ENCODE assay signal across 8 cellular contexts in the genomic region with DNA sequence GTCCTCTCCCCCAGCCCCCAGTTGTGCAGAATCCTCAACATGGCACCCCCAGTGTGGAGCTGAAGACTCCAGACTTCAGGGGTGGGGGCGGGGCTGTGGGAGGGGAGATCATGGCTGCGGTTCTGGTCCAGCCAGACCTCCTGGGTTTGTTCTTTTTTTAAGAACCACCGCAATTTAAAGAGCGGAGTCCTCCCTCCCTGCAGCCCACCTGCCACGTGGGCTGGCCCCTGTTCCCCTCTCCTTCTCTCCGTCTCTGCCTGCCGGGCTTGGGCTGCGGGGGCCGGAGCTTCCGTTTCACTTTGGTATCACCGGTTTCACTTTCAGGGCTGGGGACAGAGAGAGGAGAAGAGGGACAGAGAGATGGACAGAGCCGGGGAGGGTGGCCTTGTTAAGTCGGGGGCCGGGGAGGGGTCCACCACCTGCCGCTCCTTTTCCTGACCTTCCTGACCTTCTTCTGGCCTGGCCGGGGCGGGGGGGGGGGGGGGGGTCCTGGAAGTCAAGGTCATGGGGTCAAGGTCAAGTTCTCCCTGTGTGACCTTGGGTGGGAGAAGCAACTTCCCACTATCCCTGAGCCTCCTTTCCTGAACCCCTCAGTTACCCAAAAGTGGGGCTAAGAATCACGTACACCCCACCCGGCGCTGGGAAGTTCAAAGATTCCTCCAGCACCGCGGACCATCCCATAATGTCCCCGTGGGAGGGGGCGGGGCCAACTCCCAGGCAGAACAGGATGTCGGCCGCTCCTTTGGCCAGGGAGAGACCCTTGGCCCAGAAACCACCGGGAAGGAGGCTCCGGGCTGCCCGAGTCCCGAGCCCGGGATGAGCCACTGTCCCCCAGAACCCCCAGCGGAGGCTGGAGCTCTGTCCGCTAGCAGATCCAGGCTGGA. TPM values are rescaled to one million over a fixed set of nuclear protein-coding genes. Genes with fewer than 3 reads are reported as not detected.
DNase-seq lines count a peak whose midpoint lies in the region; ATAC-seq and TF ChIP-seq lines count a peak whose summit lies in the region.

No MANE protein-coding gene starts in this region.

- H3K4me3 ChIP-seq in heart right ventricle (peak overlapping the region; percentile 18 to 65 (median 59)), skeletal muscle tissue (ENCODE audit: low read length in 3 of 3) (peak overlapping the region; percentile 66 to 78 (median 66))

- POLR2A ChIA-PET in CD4-positive, alpha-beta T cell (lab: Charles Lee) = interaction anchor here (0.6 to 2.7 kb wide), 8 partner anchors 11 to 315 kb away, joined by 3 to 16 read pairs (median 4); partner anchors contain the start of genes EEF2, MRPL54 and ZBTB7A

- peak overlapping the region; percentile 50 to 84 (median 72) for H3K9ac ChIP-seq in skeletal muscle tissue (ENCODE audit: low read depth in 1 of 3, low read length in 3 of 3)

- 20 to 21% methylated on average over 31 to 33 of the region's 33 CpGs for WGBS in heart right ventricle, 2 donors

- H3K27me3 ChIP-seq in CD4-positive, alpha-beta T cell (ENCODE audit: control insufficient read depth, insufficient read depth, low read length) = no peaks in the 10 kb centered on the region
- H3K27me3 ChIP-seq in heart right ventricle (no peaks in the 10 kb centered on the region), skeletal muscle tissue (ENCODE audit: control insufficient read depth in 3 of 3, insufficient read depth in 3 of 3, low read length in 3 of 3) (no peaks in the 10 kb centered on the region)

- H3K4me3 Mint-ChIP-seq in CD4-positive, alpha-beta T cell = peak overlapping the region; percentile 88
- H3K4me3 Mint-ChIP-seq in activated T-cell treated with anti-CD3 and anti-CD28 coated beads, Interleukin-2, amount 50 U/mL, for 4 hours = peak overlapping the region; percentile 71

- no peak for TF ChIP-seq CTCF in CD4-positive, alpha-beta T cell (IDR thresholded peaks at IDR 0.05)
- TF ChIP-seq CTCF in heart right ventricle (IDR thresholded peaks at IDR 0.05) = no peak

- H3K27me3 Mint-ChIP-seq in CD4-positive, alpha-beta T cell = no peaks in the 10 kb centered on the region
- no peaks in the 10 kb centered on the region for H3K27me3 Mint-ChIP-seq in activated T-cell treated with anti-CD3 and anti-CD28 coated beads, Interleukin-2, amount 50 U/mL, for 4 hours (ENCODE audit: low read depth)

- H3K36me3 Mint-ChIP-seq in CD4-positive, alpha-beta T cell (ENCODE audit: low read depth) = no peaks in the 10 kb centered on the region
- H3K36me3 Mint-ChIP-seq in activated T-cell treated with anti-CD3 and anti-CD28 coated beads, Interleukin-2, amount 50 U/mL, for 4 hours (ENCODE audit: insufficient read depth) = no peaks in the 10 kb centered on the region

- H3K36me3 ChIP-seq in KOPT-K1 (ENCODE audit: insufficient read depth, low read length) (no peaks in the 10 kb centered on the region), heart right ventricle (no peaks in the 10 kb centered on the region), skeletal muscle tissue (ENCODE audit: control insufficient read depth in 3 of 3, insufficient read depth in 3 of 3, low read length in 3 of 3) (no peaks in the 10 kb centered on the region)

- H3K27ac Mint-ChIP-seq in CD4-positive, alpha-beta T cell = peak overlapping the region; percentile 83

- peak overlapping the region; percentile 59 for H3K27ac ChIP-seq in CD4-positive, alpha-beta T cell (ENCODE audit: low read depth, low read length)
- H3K27ac ChIP-seq in KOPT-K1 (ENCODE audit: low read depth, low read length, poor library complexity, severe bottlenecking) (peak overlapping the region; percentile 80), heart right ventricle (peak overlapping the region; percentile 73 to 95 (median 90)), skeletal muscle tissue (ENCODE audit: low read depth, low read length) (peak overlapping the region; percentile 58)

- peaks cover 9 to 34% (median 18%) of the 10 kb centered on the region in 9 donors for H3K4me1 ChIP-seq in heart right ventricle
- peaks cover 3 to 10% (median 8%) of the 10 kb centered on the region in 3 donors for H3K4me1 ChIP-seq in skeletal muscle tissue (ENCODE audit: control insufficient read depth in 3 of 3, insufficient read depth in 3 of 3, low read length in 3 of 3)

- peaks cover 31% of the 10 kb centered on the region for H3K4me1 Mint-ChIP-seq in CD4-positive, alpha-beta T cell (ENCODE audit: low read depth)
- H3K4me1 Mint-ChIP-seq in activated T-cell treated with anti-CD3 and anti-CD28 coated beads, Interleukin-2, amount 50 U/mL, for 4 hours (ENCODE audit: low read depth) = peaks cover 32% of the 10 kb centered on the region

- CTCF ChIA-PET in CD4-positive, alpha-beta T cell (lab: Charles Lee) = interaction anchor here (1.5 kb wide), 1 partner anchor 62 kb away, joined by 6 read pairs; no protein-coding TSS in a partner anchor

- peak in 4 of 10 experiments; percentile 35 to 64 (median 41) for DNase-seq in CD4-positive, alpha-beta T cell
- DNase-seq in activated T-cell treated with anti-CD3 and anti-CD28 coated beads, Interleukin-2, amount 50 U/mL, for 4 hours = peak; percentile 55
- DNase-seq in heart right ventricle (peak; percentile 84 to 88), kidney tubule cell (ENCODE audit: low spot score) (no peak), NCI-H1694 (lab: John Stamatoyannopoulos, UW) (no peak)

- intact Hi-C loops in CD4-positive, alpha-beta T cell (cut with DNase I, micrococcal nuclease) = no loop called here
- intact Hi-C loops in heart right ventricle (cut with DNase I) = loop anchor here in 2 of 10 donors (5.0 kb wide), 2 partner anchors 34 to 44 kb away; partner anchors contain the start of gene MAP2K2 (in 1 of the 2)

- no peaks in the 10 kb centered on the region for H3K9me3 Mint-ChIP-seq in CD4-positive, alpha-beta T cell
- H3K9me3 Mint-ChIP-seq in activated T-cell treated with anti-CD3 and anti-CD28 coated beads, Interleukin-2, amount 50 U/mL, for 4 hours = no peaks in the 10 kb centered on the region

- peak; percentile 80 for ATAC-seq in CD4-positive, alpha-beta T cell (ENCODE audit: poor library complexity)
- ATAC-seq in activated T-cell treated with anti-CD3 and anti-CD28 coated beads, Interleukin-2, amount 50 U/mL, for 4 hours = peak; percentile 73 to 79
- ATAC-seq in heart right ventricle = peak; percentile 71 to 94 (median 90)
- no peak for ATAC-seq in GM21367 (IDR thresholded peaks at IDR 0.05; ENCODE audit: unreplicated experiment)

- H3K9me3 ChIP-seq in CD4-positive, alpha-beta T cell (ENCODE audit: control insufficient read depth, low read length) = no peaks in the 10 kb centered on the region
- no peaks in the 10 kb centered on the region for H3K9me3 ChIP-seq in KOPT-K1 (ENCODE audit: insufficient read depth, low read length, poor library complexity, severe bottlenecking)
- no peaks in the 10 kb centered on the region for H3K9me3 ChIP-seq in heart right ventricle
- H3K9me3 ChIP-seq in skeletal muscle tissue (ENCODE audit: control insufficient read depth in 3 of 3, low read length in 3 of 3) = no peaks in the 10 kb centered on the region

RNA-seq across cellular contexts. Expression of gene ZBTB7A, which starts 11.3 kb away (rescaled TPM):
- total RNA-seq in CD4-positive, alpha-beta T cell = 10 to 100 TPM; 44.2 to 47.2 TPM
- 10 to 100 TPM; 46.6 to 49.6 (median 47.4) TPM for total RNA-seq in activated T-cell treated with anti-CD3 and anti-CD28 coated beads, Interleukin-2, amount 50 U/mL, for 4 hours
- 10 to 100 TPM; 20.3 to 40.5 (median 26.3) TPM for total RNA-seq in heart right ventricle
- 10 to 100 TPM in 1 of 2 donors, 1 to 10 TPM in 1; 9.6 to 13.2 TPM for polyA plus RNA-seq in heart right ventricle
- total RNA-seq in skeletal muscle tissue = 4.2 TPM

RNA-seq across cellular contexts. Expression of gene MAP2K2, which starts 45.9 kb away (rescaled TPM):
- total RNA-seq in CD4-positive, alpha-beta T cell = 10 to 100 TPM; 72.7 to 77.6 TPM
- total RNA-seq in activated T-cell treated with anti-CD3 and anti-CD28 coated beads, Interleukin-2, amount 50 U/mL, for 4 hours = 100 to 1,000 TPM; 136 to 143 (median 139) TPM
- total RNA-seq in heart right ventricle = 100 to 1,000 TPM in 5 of 10 donors, 10 to 100 TPM in 5; 91.5 to 155 (median 101) TPM
- 100 to 1,000 TPM; 163 to 288 TPM for polyA plus RNA-seq in heart right ventricle
- 114 TPM for total RNA-seq in skeletal muscle tissue

Comparison
In these comparisons a context has a peak if more than half of its experiments do, and no peak if none do; other contexts are left out.
1. DNase-seq: peak in activated T-cell treated with anti-CD3 and anti-CD28 coated beads, Interleukin-2, amount 50 U/mL, for 4 hours (single experiment) and heart right ventricle (2 of 2); none in kidney tubule cell (single experiment) and NCI-H1694 (single experiment).
2. Peak in every context shown above with its lines, with median percentiles within 50 percentile points of each other: H3K27ac ChIP-seq.